Comparison of ENCODE assay signal across 8 cellular contexts in the genomic region with DNA sequence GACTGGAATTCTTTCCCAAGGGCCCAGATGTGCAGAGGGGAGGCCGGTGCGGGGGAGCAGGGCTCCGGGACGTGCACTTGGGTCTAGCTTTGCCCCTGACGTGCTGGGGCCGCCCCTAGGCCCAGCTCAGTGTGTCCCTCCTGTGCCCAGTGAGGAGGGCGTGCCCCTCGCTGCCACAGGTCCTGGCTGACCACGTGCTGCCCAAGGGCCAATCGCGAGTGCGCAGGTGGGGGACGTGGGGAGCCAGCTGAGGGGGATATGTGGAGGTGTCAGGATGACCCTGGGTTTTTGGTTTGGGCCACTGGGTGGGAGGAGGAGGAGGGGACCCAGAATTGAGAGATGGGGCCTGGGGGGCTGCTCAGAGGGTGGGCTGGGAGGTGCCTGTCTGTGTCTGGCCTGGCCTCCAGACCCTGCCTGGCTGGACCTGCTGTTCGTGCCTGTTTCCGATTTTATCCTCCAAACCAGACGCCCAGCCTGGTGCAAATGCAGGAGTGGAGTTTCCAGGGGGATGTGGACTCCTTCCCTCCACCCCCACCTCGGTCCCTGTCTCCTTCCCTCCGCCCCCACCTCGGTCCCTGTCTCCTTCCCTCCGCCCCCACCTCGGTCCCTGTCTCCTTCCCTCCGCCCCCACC.
DNase-seq lines count a peak whose midpoint lies in the region; FAIRE-seq and TF ChIP-seq lines count a peak whose summit lies in the region.

No MANE protein-coding gene starts in this region.

- H3K4me1 ChIP-seq in subcutaneous abdominal adipose tissue (ENCODE audit: control insufficient read depth in 5 of 5, insufficient read depth in 5 of 5, low read length in 5 of 5) = peaks cover 2 to 13% (median 12%) of the 10 kb centered on the region in 5 donors

- FAIRE-seq in GM19239 (lab: Jason Lieb, UNC) = peak; percentile 51

- H3K36me3 ChIP-seq in subcutaneous abdominal adipose tissue (ENCODE audit: control insufficient read depth in 5 of 5, insufficient read depth in 5 of 5, low read length in 5 of 5) = peaks cover 0 to 24% (median 0%) of the 10 kb centered on the region in 5 donors

- H3K27ac ChIP-seq in subcutaneous abdominal adipose tissue (ENCODE audit: low read depth, low read length) = no peak overlapping the region

- H3K9me3 ChIP-seq in subcutaneous abdominal adipose tissue (ENCODE audit: control insufficient read depth in 5 of 5, low read length in 5 of 5) = no peaks in the 10 kb centered on the region

- DNase-seq in AG08396 (ENCODE audit: low spot score) = peak; percentile 77
- no peak for DNase-seq in GM19239 (ENCODE audit: insufficient read length, low spot score)
- DNase-seq in NCI-H526 treated with DMSO at 0.1 percent for 48 hours (lab: John Stamatoyannopoulos, UW) = peak; percentile 65
- DNase-seq in cardiac fibroblast (ENCODE audit: low read depth in 2 of 2) = peak; percentile 33 to 57
- peak; percentile 69 for DNase-seq in kidney glomerular epithelial cell (lab: John Stamatoyannopoulos, UW)
- DNase-seq in HCEC 1CT = no peak
- no peak for DNase-seq in amniotic stem cell (lab: John Stamatoyannopoulos, UW)

- no peak overlapping the region for H3K9ac ChIP-seq in subcutaneous abdominal adipose tissue (ENCODE audit: low read length in 5 of 5)

- H3K27me3 ChIP-seq in subcutaneous abdominal adipose tissue (ENCODE audit: control insufficient read depth in 5 of 5, insufficient read depth in 4 of 5, low read length in 5 of 5) = peaks cover under 1 to 4% (median 2%) of the 10 kb centered on the region in 5 donors

- TF ChIP-seq CTCF in cardiac fibroblast (IDR thresholded peaks at IDR 0.05; ENCODE audit: low read depth, low read length) = no peak

- H3K4me3 ChIP-seq in cardiac fibroblast (replicated peaks in 1 of 2; ENCODE audit: low read depth in 2 of 2, low read length in 2 of 2) = peak overlapping the region; percentile 22 to 23
- peak overlapping the region in 4 of 5 donors; percentile 17 to 62 (median 54) for H3K4me3 ChIP-seq in subcutaneous abdominal adipose tissue (ENCODE audit: low read depth in 1 of 5, low read length in 5 of 5)

Comparison
In these comparisons a context has a peak if more than half of its experiments do, and no peak if none do; other contexts are left out.
1. DNase-seq: peak in AG08396 (single experiment), NCI-H526 treated with DMSO at 0.1 percent for 48 hours (single experiment), cardiac fibroblast (2 of 2) and kidney glomerular epithelial cell (single experiment); none in GM19239 (single experiment), HCEC 1CT (single experiment) and amniotic stem cell (single experiment).